In the genomic region with DNA sequence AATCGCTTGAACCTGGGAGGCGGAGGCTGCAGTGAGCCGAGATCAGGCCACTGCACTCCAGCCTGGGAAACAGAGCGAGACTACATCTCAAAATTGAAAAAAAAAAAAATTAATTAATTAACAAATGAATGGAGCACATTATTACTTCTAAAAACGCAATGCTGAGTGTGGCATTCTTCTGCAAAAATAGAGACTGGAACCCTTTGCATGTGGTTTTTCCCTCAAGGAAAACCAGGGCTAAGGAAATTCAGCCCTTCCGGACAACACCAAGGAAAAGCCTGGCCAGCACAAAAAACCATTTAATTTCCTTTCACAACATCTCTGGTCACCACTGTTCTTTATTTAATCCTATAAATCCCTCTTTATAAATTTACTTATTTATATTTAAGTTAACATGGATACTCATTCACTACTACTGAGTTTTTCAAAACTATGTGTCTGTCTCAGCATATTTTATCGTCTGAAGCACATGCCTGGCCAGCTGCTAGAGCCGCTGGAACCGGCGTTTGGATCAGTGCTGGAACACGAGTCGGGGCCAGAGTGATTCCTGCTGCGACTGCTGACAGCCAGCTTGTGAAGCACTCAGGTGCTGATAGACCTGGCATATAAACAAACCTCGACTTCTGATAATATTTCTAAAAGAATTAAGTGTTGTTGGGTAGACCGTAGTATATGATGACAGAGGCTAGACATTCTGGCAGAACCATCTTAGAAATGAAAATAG, we compare ENCODE assay signal across 22 cellular contexts.
"Had no signal": no experiment of that assay in that cellular context is flagged by ENCODE, and none has a peak within 500 bp of the region (broad histone marks: within the 10 kb centered on the region; RNA-seq: fewer than 3 reads in every experiment).

No MANE protein-coding gene starts in this region.

- DNase-seq: cortex of kidney; dorsolateral prefrontal cortex; effector CD8-positive, alpha-beta T cell; gastrocnemius medialis; hypothalamus; kidney glomerular epithelial cell; lower lobe of right lung; mesenchymal stem cell; midbrain; occipital lobe; retina; sigmoid colon; stimulated activated CD4-positive, alpha-beta T cell treated with anti-CD3 and anti-CD28 coated beads, Interleukin-2, amount 100 ng/mL, for 24 hours; stimulated activated CD4-positive, alpha-beta T cell treated with anti-CD3 and anti-CD28 coated beads, Interleukin-4, amount 100 ng/mL, for 4 hours; stimulated activated naive B cell treated with anti-CD40 and anti-IgM and Interleukin-4, amounts not matched to agents 10 μg/mL and 1 μg/mL and 100 μg/mL, for 72 hours; stimulated activated naive CD8-positive, alpha-beta T cell treated with anti-CD3 and anti-CD28 coated beads, Interleukin-15, amount 100 ng/mL, for 72 hours; testis had no signal

- H3K36me3 ChIP-seq: gastrocnemius medialis, heart right ventricle, lower lobe of right lung, prostate gland, sigmoid colon had no signal

- ATAC-seq: gastrocnemius medialis; left lobe of liver; lower lobe of right lung; stimulated activated naive B cell treated with anti-CD40 and anti-IgM and Interleukin-4, amounts not matched to agents 10 μg/mL and 1 μg/mL and 100 μg/mL, for 72 hours; stimulated activated naive CD8-positive, alpha-beta T cell treated with anti-CD3 and anti-CD28 coated beads, Interleukin-15, amount 100 ng/mL, for 72 hours had no signal

- H3K4me1 ChIP-seq: gastrocnemius medialis, lower lobe of right lung, parathyroid adenoma, prostate gland, sigmoid colon, testis had no signal

- H3K9me3 ChIP-seq: gastrocnemius medialis, heart right ventricle, lower lobe of right lung, prostate gland, sigmoid colon, testis had no signal

- H3K27me3 ChIP-seq: gastrocnemius medialis, sigmoid colon, testis had no signal

- H3K4me3 ChIP-seq: dorsolateral prefrontal cortex, gastrocnemius medialis, heart right ventricle, lower lobe of right lung, prostate gland, sigmoid colon, skin epidermis, testis had no signal

- H3K27ac ChIP-seq: dorsolateral prefrontal cortex, gastrocnemius medialis, heart right ventricle, lower lobe of right lung, parathyroid adenoma, prostate gland, sigmoid colon, skin epidermis, testis had no signal
